ENCODE assay signal across 20 cellular contexts in genomic region chr5:133203317-133204305, GRCh38.
DNase-seq lines count a peak whose midpoint lies in the region; ATAC-seq and TF ChIP-seq lines count a peak whose summit lies in the region.
"Had no signal": no experiment of that assay in that cellular context is flagged by ENCODE, and none has a peak within 500 bp of the region (broad histone marks: within the 10 kb centered on the region; RNA-seq: fewer than 3 reads in every experiment).

No MANE protein-coding gene starts in this region.

- no CpG with 5 or more reads among the region's 9 CpGs for WGBS in neuronal stem cell (ENCODE audit: extremely low coverage in 2 of 2, insufficient read length in 2 of 2, insufficient replicate concordance in 1 of 2), 2 donors

- H3K9ac ChIP-seq in neuronal stem cell (ENCODE audit: low read depth, low read length, poor library complexity) = no peak overlapping the region
- H3K9ac ChIP-seq: GM23248 had no signal

- H4K91ac ChIP-seq in neuronal stem cell (ENCODE audit: low read depth, low read length, poor library complexity) = no peak overlapping the region

- no peaks in the 10 kb centered on the region for H3K27me3 ChIP-seq in neuronal stem cell (ENCODE audit: control insufficient read depth in 3 of 3, insufficient read depth in 3 of 3, low read depth in 1 of 3, low read length in 3 of 3)

- ATAC-seq in GM18519 (IDR thresholded peaks at IDR 0.05; ENCODE audit: low FRiP score, unreplicated experiment) = no peak
- ATAC-seq: stimulated activated naive CD8-positive, alpha-beta T cell treated with anti-CD3 and anti-CD28 coated beads, Interleukin-15, amount 100 ng/mL, for 72 hours had no signal

- peak overlapping the region; percentile 77 for H2AK5ac ChIP-seq in neuronal stem cell (ENCODE audit: low read depth, low read length)

- H3K27me3 Mint-ChIP-seq in brain = peaks cover 7% of the 10 kb centered on the region
- H3K27me3 Mint-ChIP-seq: stimulated activated naive CD8-positive, alpha-beta T cell treated with anti-CD3 and anti-CD28 coated beads, Interleukin-15, amount 100 ng/mL, for 72 hours had no signal

- no peaks in the 10 kb centered on the region for H3K4me1 ChIP-seq in neuronal stem cell (ENCODE audit: control insufficient read depth in 2 of 2, insufficient read depth in 1 of 2, low read depth in 1 of 2, low read length in 2 of 2)
- H3K4me1 ChIP-seq: transverse colon had no signal

- no peak overlapping the region for H2BK120ac ChIP-seq in neuronal stem cell (ENCODE audit: low read depth, low read length)

- peak; percentile 6 for DNase-seq in GM13976 (ENCODE audit: low spot score)
- DNase-seq in NCI-H1694 treated with DMSO at 0.1 percent for 48 hours (lab: John Stamatoyannopoulos, UW) = peak; percentile 55
- DNase-seq in neuronal stem cell (ENCODE audit: low spot score) = no peak
- no peak for DNase-seq in AG20443 (ENCODE audit: low spot score)
- no peak for DNase-seq in G401 (ENCODE audit: low spot score)
- DNase-seq in NCI-H1436 (lab: John Stamatoyannopoulos, UW) = no peak
- DNase-seq: activated CD4-positive, alpha-beta T cell treated with anti-CD3 and anti-CD28 coated beads, Interleukin-2, amount 10 ng/mL, durations not matched to agents 24 days and 14 days; anterior cingulate cortex; CD8-positive, alpha-beta memory T cell; cerebellar nuclear complex; DMS79 treated with DMSO at 0.1 percent for 48 hours; effector CD8-positive, alpha-beta T cell; glutamatergic neuron; GM23248; NCI-H146; stimulated activated CD4-positive, alpha-beta T cell treated with anti-CD3 and anti-CD28 coated beads, Interleukin-1b, Interleukin-23, amount 100 ng/mL, for 48 hours; stimulated activated naive CD8-positive, alpha-beta T cell treated with anti-CD3 and anti-CD28 coated beads, Interleukin-15, amount 100 ng/mL, for 72 hours; transverse colon had no signal

- H3K27ac Mint-ChIP-seq in brain = peak overlapping the region in 3 of 5 experiments; percentile 34 to 94 (median 61)
- H3K27ac Mint-ChIP-seq: activated CD4-positive, alpha-beta T cell treated with anti-CD3 and anti-CD28 coated beads, Interleukin-2, amount 10 ng/mL, durations not matched to agents 24 days and 14 days had no signal

- H3K4me1 Mint-ChIP-seq in brain = peaks cover 49% of the 10 kb centered on the region
- H3K4me1 Mint-ChIP-seq: activated CD4-positive, alpha-beta T cell treated with anti-CD3 and anti-CD28 coated beads, Interleukin-2, amount 10 ng/mL, durations not matched to agents 24 days and 14 days; CD8-positive, alpha-beta memory T cell; stimulated activated naive CD8-positive, alpha-beta T cell treated with anti-CD3 and anti-CD28 coated beads, Interleukin-15, amount 100 ng/mL, for 72 hours had no signal

- no peak overlapping the region for H3K23ac ChIP-seq in neuronal stem cell (ENCODE audit: low read depth, low read length, poor library complexity)

- H3K4me2 ChIP-seq in neuronal stem cell (ENCODE audit: insufficient read depth, low read length, poor library complexity, severe bottlenecking) = no peak overlapping the region

- H3K4me3 ChIP-seq in neuronal stem cell (ENCODE audit: low read length in 2 of 2) = no peak overlapping the region
- H3K4me3 ChIP-seq: GM23248, transverse colon had no signal

- H3K36me3 ChIP-seq in neuronal stem cell (replicated peaks in 1 of 2; ENCODE audit: control insufficient read depth in 2 of 2, insufficient read depth in 2 of 2, low read length in 2 of 2) = no peaks in the 10 kb centered on the region
- H3K36me3 ChIP-seq: transverse colon had no signal

- no peak overlapping the region for H2BK12ac ChIP-seq in neuronal stem cell (ENCODE audit: low read length)

- H2AFZ ChIP-seq in neuronal stem cell (ENCODE audit: low read length) = no peak overlapping the region
- H2AFZ ChIP-seq: GM23248 had no signal

- TF ChIP-seq CTCF in GM13976 (IDR thresholded peaks at IDR 0.05; ENCODE audit: borderline replicate concordance, control extremely low read depth, extremely low read depth, insufficient read depth, missing control alignments) (no peak), brain (conservative IDR thresholded peaks at IDR 0.05) (no peak)

- no peak overlapping the region for H3K18ac ChIP-seq in neuronal stem cell (ENCODE audit: low read length)

- H3K36me3 Mint-ChIP-seq in brain = no peaks in the 10 kb centered on the region
- H3K36me3 Mint-ChIP-seq: CD8-positive, alpha-beta memory T cell had no signal

- no peak overlapping the region for H3K14ac ChIP-seq in neuronal stem cell (ENCODE audit: low read length)

- H3K9me3 ChIP-seq in neuronal stem cell (replicated peaks in 1 of 2; ENCODE audit: control insufficient read depth in 2 of 2, insufficient read depth in 1 of 2, low read depth in 1 of 2, low read length in 2 of 2) = no peaks in the 10 kb centered on the region
- H3K9me3 ChIP-seq: transverse colon had no signal

- no peaks in the 10 kb centered on the region for H3K79me1 ChIP-seq in neuronal stem cell (ENCODE audit: low read depth, low read length)

- H3K4ac ChIP-seq in neuronal stem cell (ENCODE audit: low read length) = no peak overlapping the region

- no peak overlapping the region for H4K8ac ChIP-seq in neuronal stem cell (ENCODE audit: low read depth, low read length)

- no peaks in the 10 kb centered on the region for H3K9me3 Mint-ChIP-seq in brain
- H3K9me3 Mint-ChIP-seq: activated CD4-positive, alpha-beta T cell treated with anti-CD3 and anti-CD28 coated beads, Interleukin-2, amount 10 ng/mL, durations not matched to agents 24 days and 14 days; CD8-positive, alpha-beta memory T cell; stimulated activated naive CD8-positive, alpha-beta T cell treated with anti-CD3 and anti-CD28 coated beads, Interleukin-15, amount 100 ng/mL, for 72 hours had no signal

- no peak overlapping the region for H2BK15ac ChIP-seq in neuronal stem cell (ENCODE audit: low read length)

- H3K4me3 Mint-ChIP-seq in brain = no peak overlapping the region
- H3K4me3 Mint-ChIP-seq: activated CD4-positive, alpha-beta T cell treated with anti-CD3 and anti-CD28 coated beads, Interleukin-2, amount 10 ng/mL, durations not matched to agents 24 days and 14 days; CD8-positive, alpha-beta memory T cell; stimulated activated naive CD8-positive, alpha-beta T cell treated with anti-CD3 and anti-CD28 coated beads, Interleukin-15, amount 100 ng/mL, for 72 hours had no signal

- H2BK5ac ChIP-seq in neuronal stem cell (ENCODE audit: low read length) = no peak overlapping the region

- no peak overlapping the region for H3K27ac ChIP-seq in neuronal stem cell (replicated peaks; ENCODE audit: low read length)
- H3K27ac ChIP-seq: GM23248, transverse colon had no signal

- in situ Hi-C loops in GM13976 (cut with MboI; ENCODE audit: low sequenced_read_pairs, unreplicated experiment) = no loop called here
- in situ Hi-C loops in G401 (cut with HindIII; ENCODE audit: low sequenced_read_pairs) = no loop called here

Comparison
In these comparisons a context has a peak if more than half of its experiments do, and no peak if none do; other contexts are left out.
1. DNase-seq: peak in GM13976 (single experiment) and NCI-H1694 treated with DMSO at 0.1 percent for 48 hours (single experiment); none in neuronal stem cell (single experiment), AG20443 (single experiment), G401 (single experiment) and NCI-H1436 (single experiment).